28 cellular contexts compared by ENCODE assay signal in the genomic region with DNA sequence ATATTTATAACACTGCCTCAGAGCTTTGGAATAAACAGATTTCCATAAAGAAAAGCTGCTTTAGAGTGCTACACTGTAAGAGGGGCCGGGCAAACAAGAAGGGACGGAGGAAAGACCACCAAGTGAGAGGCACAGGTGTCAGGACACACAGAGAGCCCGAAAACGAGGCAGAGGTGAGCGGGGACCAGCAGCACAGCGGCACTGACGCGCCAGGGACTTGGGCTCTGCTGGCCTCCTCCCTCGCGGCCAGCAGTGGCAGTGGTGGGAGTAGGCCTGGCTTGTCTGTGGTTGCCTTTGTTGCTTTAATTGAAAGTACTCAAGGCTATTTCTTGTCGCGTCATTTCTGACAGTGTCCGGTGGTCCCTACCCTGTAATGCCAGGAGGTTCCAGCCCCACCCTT. TPM values are rescaled to one million over a fixed set of nuclear protein-coding genes. Genes with fewer than 3 reads are reported as not detected.
DNase-seq lines count a peak whose midpoint lies in the region; ATAC-seq and TF ChIP-seq lines count a peak whose summit lies in the region.
"Had no signal": no experiment of that assay in that cellular context is flagged by ENCODE, and none has a peak within 500 bp of the region (broad histone marks: within the 10 kb centered on the region; RNA-seq: fewer than 3 reads in every experiment).

No MANE protein-coding gene starts in this region.

- ATAC-seq in Right ventricle myocardium inferior (no peak), Right ventricle myocardium superior (ENCODE audit: poor library complexity) (no peak), lower lobe of right lung (no peak)
- ATAC-seq: GM12878 had no signal

- no peak for TF ChIP-seq CTCF in lower lobe of right lung (IDR thresholded peaks at IDR 0.05)
- TF ChIP-seq CTCF in spleen (IDR thresholded peaks at IDR 0.05 in 8 of 11, conservative IDR thresholded peaks at IDR 0.05 in 3 of 11): no peak
- TF ChIP-seq CTCF in HFFc6 (IDR thresholded peaks at IDR 0.05): no peak

- H3K27me3 ChIP-seq in lower lobe of right lung (ENCODE audit: low read depth): no peaks in the 10 kb centered on the region
- H3K27me3 ChIP-seq in spleen (replicated peaks in 1 of 7): no peaks in the 10 kb centered on the region
- H3K27me3 ChIP-seq: Peyer's patch had no signal

- peaks cover 18% of the 10 kb centered on the region for H3K4me1 ChIP-seq in lower lobe of right lung
- peaks cover 6 to 30% (median 18%) of the 10 kb centered on the region in 6 donors for H3K4me1 ChIP-seq in spleen

- no peaks in the 10 kb centered on the region for H3K9me3 Mint-ChIP-seq in HFFc6

- H3K36me3 ChIP-seq in lower lobe of right lung (no peaks in the 10 kb centered on the region), spleen (peaks cover 0 to under 1% (median 0%) of the 10 kb centered on the region in 6 donors)
- H3K36me3 ChIP-seq: HAP-1, Peyer's patch had no signal

- no peak overlapping the region for H3K4me3 Mint-ChIP-seq in HFFc6
- H3K4me3 Mint-ChIP-seq: B cell had no signal

- TF ChIP-seq POLR2A in spleen (IDR thresholded peaks at IDR 0.05): no peak

- peaks cover 7% of the 10 kb centered on the region for H3K4me1 Mint-ChIP-seq in HFFc6 (ENCODE audit: low read depth)

- H3K9me3 ChIP-seq in lower lobe of right lung (no peaks in the 10 kb centered on the region), spleen (no peaks in the 10 kb centered on the region)
- H3K9me3 ChIP-seq: HAP-1, Peyer's patch had no signal

- DNase-seq in Right ventricle myocardium inferior (ENCODE audit: missing footprints) (peak; percentile 42), Right ventricle myocardium superior (no peak), lower lobe of right lung (peak; percentile 35), spleen (peak; percentile 68), HFFc6 (no peak), NCI-H1694 (lab: John Stamatoyannopoulos, UW) (no peak), Ammon's horn (ENCODE audit: low spot score) (no peak)
- no peak for DNase-seq in stimulated activated CD4-positive, alpha-beta T cell treated with anti-CD3 and anti-CD28 coated beads, Interleukin-2, amount 100 ng/mL, for 24 hours
- DNase-seq: CD4-positive, alpha-beta memory T cell; GF-D8; GM23248; Karpas-422; NCI-H1048; NCI-H1436; NCI-H2029 treated with DMSO at 0.1 percent for 48 hours; NCI-H2171 treated with DMSO at 0.1 percent for 48 hours; NCI-H446; NCI-H69; NK-92 treated with Interleukin-12 subunit alpha and Interleukin-12 subunit beta, amount 100 ng/mL, for 24 hours; SHP77 had no signal

- no peak overlapping the region for H3K4me3 ChIP-seq in lower lobe of right lung
- H3K4me3 ChIP-seq in spleen: no peak overlapping the region
- H3K4me3 ChIP-seq: GM12878, GM23248, HAP-1, Peyer's patch, SK-N-MC had no signal

- H3K27ac Mint-ChIP-seq in HFFc6: no peak overlapping the region
- H3K27ac Mint-ChIP-seq: B cell; CD4-positive, alpha-beta memory T cell had no signal

- 77 to 89% (median 85%) methylated on average over 13 of the region's 13 CpGs for WGBS in spleen, 5 donors

- no peaks in the 10 kb centered on the region; the same call in 1 of the 2 replicates for H3K36me3 Mint-ChIP-seq in HFFc6 (ENCODE audit: low read depth)
- H3K36me3 Mint-ChIP-seq: IgD-negative memory B cell had no signal

- intact Hi-C loops in Right ventricle myocardium inferior (cut with DNase I): no loop called here
- intact Hi-C loops in Right ventricle myocardium superior (cut with DNase I): loop anchor here (5.0 kb wide), 1 partner anchor 40 kb away; the partner anchor contains the start of gene FAM20C
- intact Hi-C loops in lower lobe of right lung (cut with DNase I): no loop called here
- intact Hi-C loops in spleen (cut with DNase I; ENCODE audit: low total_unique reads): no loop called here

- H3K27me3 Mint-ChIP-seq in HFFc6 (ENCODE audit: insufficient read depth): peaks cover 11% of the 10 kb centered on the region
- H3K27me3 Mint-ChIP-seq: B cell had no signal

- H3K27ac ChIP-seq in lower lobe of right lung: no peak overlapping the region
- H3K27ac ChIP-seq in spleen: no peak overlapping the region
- H3K27ac ChIP-seq: 22Rv1, GM23248, HL-60, Peyer's patch, SK-N-MC had no signal

RNA-seq across cellular contexts. Expression of gene FAM20C, which starts 39.7 kb away (rescaled TPM):
- total RNA-seq in Right ventricle myocardium inferior (26.1 TPM), Right ventricle myocardium superior (23.4 TPM), lower lobe of right lung (42.9 TPM), spleen (10 to 100 TPM in 5 of 7 donors, 1 to 10 TPM in 2; 8.8 to 27.3 (median 14.9) TPM)
- polyA plus RNA-seq in spleen: 10 to 100 TPM in 2 of 3 donors, 1 to 10 TPM in 1; 6.9 to 15.8 (median 10.5) TPM
- 10 to 100 TPM; 22.2 to 31.1 (median 23.2) TPM for total RNA-seq in HFFc6 (2021; fragmentation: NEBNext Ultra II Directional; extraction: Animal tissue kit (Norgen Biotek cat#: 25700))
- polyA plus RNA-seq: CD4-positive, alpha-beta memory T cell; GM12878; IgD-negative memory B cell had no signal

Comparison
In these comparisons a context has a peak if more than half of its experiments do, and no peak if none do; other contexts are left out.
1. DNase-seq: peak in Right ventricle myocardium inferior (single experiment), lower lobe of right lung (single experiment) and spleen (single experiment); none in Right ventricle myocardium superior (single experiment), HFFc6 (single experiment), NCI-H1694 (single experiment), stimulated activated CD4-positive, alpha-beta T cell treated with anti-CD3 and anti-CD28 coated beads, Interleukin-2, amount 100 ng/mL, for 24 hours (0 of 2) and Ammon's horn (single experiment).